Comparison of ENCODE assay signal across 17 cellular contexts in genomic region chr4:128298852-128299251, GRCh38. TPM values are rescaled to one million over a fixed set of nuclear protein-coding genes. Genes with fewer than 3 reads are reported as not detected.
DNase-seq lines count a peak whose midpoint lies in the region; ATAC-seq, FAIRE-seq and TF ChIP-seq lines count a peak whose summit lies in the region.
"Had no signal": no experiment of that assay in that cellular context is flagged by ENCODE, and none has a peak within 500 bp of the region (broad histone marks: within the 10 kb centered on the region; RNA-seq: fewer than 3 reads in every experiment).

No MANE protein-coding gene starts in this region.

- H3K9me3 ChIP-seq in T-helper 17 cell (ENCODE audit: control insufficient read depth, low read length, poor library complexity, severe bottlenecking) (no peaks in the 10 kb centered on the region), pancreas (no peaks in the 10 kb centered on the region)
- H3K9me3 ChIP-seq: adrenal gland, tibial artery had no signal

- H3K27ac ChIP-seq in pancreas = no peak overlapping the region
- H3K27ac ChIP-seq: 22Rv1, adrenal gland, tibial artery had no signal

- H3K27ac Mint-ChIP-seq in T-helper 17 cell = no peak overlapping the region
- H3K27ac Mint-ChIP-seq in activated naive CD4-positive, alpha-beta T cell treated with anti-CD3 and anti-CD28 coated beads, Interleukin-2, amount 10 ng/mL, durations not matched to agents 7 days and 5 days = no peak overlapping the region
- no peak overlapping the region for H3K27ac Mint-ChIP-seq in activated CD4-positive, alpha-beta T cell treated with anti-CD3 and anti-CD28 coated beads, Interleukin-2, amount 10 ng/mL, durations not matched to agents 24 days and 14 days
- H3K27ac Mint-ChIP-seq: activated T-cell treated with anti-CD3 and anti-CD28 coated beads, Interleukin-2, amount 50 U/mL, for 24 hours; CD8-positive, alpha-beta memory T cell; WTC11 had no signal

- H3K4me3 Mint-ChIP-seq in T-helper 17 cell = no peak overlapping the region
- no peak overlapping the region for H3K4me3 Mint-ChIP-seq in activated naive CD4-positive, alpha-beta T cell treated with anti-CD3 and anti-CD28 coated beads, Interleukin-2, amount 10 ng/mL, durations not matched to agents 7 days and 5 days
- no peak overlapping the region for H3K4me3 Mint-ChIP-seq in activated CD4-positive, alpha-beta T cell treated with anti-CD3 and anti-CD28 coated beads, Interleukin-2, amount 10 ng/mL, durations not matched to agents 24 days and 14 days
- H3K4me3 Mint-ChIP-seq: activated T-cell treated with anti-CD3 and anti-CD28 coated beads, Interleukin-2, amount 50 U/mL, for 24 hours; CD8-positive, alpha-beta memory T cell; WTC11 had no signal

- intact Hi-C loops in pancreas (cut with DNase I) = no loop called here
- intact Hi-C loops in activated CD4-positive, alpha-beta T cell treated with anti-CD3 and anti-CD28 coated beads, Interleukin-2, amount 10 ng/mL, durations not matched to agents 24 days and 14 days (cut with micrococcal nuclease) = no loop called here

- no peak for TF ChIP-seq CTCF in pancreas (IDR thresholded peaks at IDR 0.05)

- no peak overlapping the region for H3K4me3 ChIP-seq in pancreas
- H3K4me3 ChIP-seq: adrenal gland, lung, tibial artery had no signal

- H3K36me3 ChIP-seq in pancreas = no peaks in the 10 kb centered on the region
- H3K36me3 ChIP-seq: adrenal gland had no signal

- no peaks in the 10 kb centered on the region for H3K27me3 ChIP-seq in pancreas
- H3K27me3 ChIP-seq: adrenal gland, tibial artery had no signal

- H3K9me3 Mint-ChIP-seq in activated naive CD4-positive, alpha-beta T cell treated with anti-CD3 and anti-CD28 coated beads, Interleukin-2, amount 10 ng/mL, durations not matched to agents 7 days and 5 days = no peaks in the 10 kb centered on the region
- no peaks in the 10 kb centered on the region for H3K9me3 Mint-ChIP-seq in activated CD4-positive, alpha-beta T cell treated with anti-CD3 and anti-CD28 coated beads, Interleukin-2, amount 10 ng/mL, durations not matched to agents 24 days and 14 days
- H3K9me3 Mint-ChIP-seq: activated T-cell treated with anti-CD3 and anti-CD28 coated beads, Interleukin-2, amount 50 U/mL, for 24 hours; CD8-positive, alpha-beta memory T cell; WTC11 had no signal

- CTCF ChIA-PET in activated naive CD4-positive, alpha-beta T cell treated with anti-CD3 and anti-CD28 coated beads, Interleukin-2, amount 10 ng/mL, durations not matched to agents 7 days and 5 days (lab: Charles Lee) = interaction anchor here (1.4 kb wide), 1 partner anchor 13 kb away, joined by 4 read pairs; no protein-coding TSS in a partner anchor

- peaks cover 6% of the 10 kb centered on the region for H3K36me3 Mint-ChIP-seq in T-helper 17 cell (ENCODE audit: low read depth)
- no peaks in the 10 kb centered on the region for H3K36me3 Mint-ChIP-seq in activated naive CD4-positive, alpha-beta T cell treated with anti-CD3 and anti-CD28 coated beads, Interleukin-2, amount 10 ng/mL, durations not matched to agents 7 days and 5 days
- peaks cover 2% of the 10 kb centered on the region for H3K36me3 Mint-ChIP-seq in activated CD4-positive, alpha-beta T cell treated with anti-CD3 and anti-CD28 coated beads, Interleukin-2, amount 10 ng/mL, durations not matched to agents 24 days and 14 days (ENCODE audit: low read depth)

- H3K27me3 Mint-ChIP-seq in T-helper 17 cell = no peaks in the 10 kb centered on the region
- H3K27me3 Mint-ChIP-seq in activated naive CD4-positive, alpha-beta T cell treated with anti-CD3 and anti-CD28 coated beads, Interleukin-2, amount 10 ng/mL, durations not matched to agents 7 days and 5 days = no peaks in the 10 kb centered on the region
- no peaks in the 10 kb centered on the region for H3K27me3 Mint-ChIP-seq in activated CD4-positive, alpha-beta T cell treated with anti-CD3 and anti-CD28 coated beads, Interleukin-2, amount 10 ng/mL, durations not matched to agents 24 days and 14 days
- H3K27me3 Mint-ChIP-seq: activated T-cell treated with anti-CD3 and anti-CD28 coated beads, Interleukin-2, amount 50 U/mL, for 24 hours; CD8-positive, alpha-beta memory T cell had no signal

- ATAC-seq in HG02981 (IDR thresholded peaks at IDR 0.05; ENCODE audit: unreplicated experiment) (peak; percentile 82), T-helper 17 cell (peak; percentile 56), pancreas (peak; percentile 50 to 88 (median 67)), HG03571 (IDR thresholded peaks at IDR 0.05; ENCODE audit: unreplicated experiment) (no peak)
- ATAC-seq: WTC11 had no signal

- FAIRE-seq in pancreas (lab: Jason Lieb, UNC) = no peak
- FAIRE-seq: H54 had no signal

- peaks cover 2% of the 10 kb centered on the region for H3K4me1 Mint-ChIP-seq in T-helper 17 cell
- H3K4me1 Mint-ChIP-seq in activated naive CD4-positive, alpha-beta T cell treated with anti-CD3 and anti-CD28 coated beads, Interleukin-2, amount 10 ng/mL, durations not matched to agents 7 days and 5 days = peaks cover 2% of the 10 kb centered on the region
- H3K4me1 Mint-ChIP-seq in activated CD4-positive, alpha-beta T cell treated with anti-CD3 and anti-CD28 coated beads, Interleukin-2, amount 10 ng/mL, durations not matched to agents 24 days and 14 days = no peaks in the 10 kb centered on the region
- H3K4me1 Mint-ChIP-seq: CD8-positive, alpha-beta memory T cell; WTC11 had no signal

- 72 to 73% methylated on average over 2 of the region's 2 CpGs for WGBS in pancreas, 2 donors

- H3K4me1 ChIP-seq in pancreas = peaks cover 0 to 4% (median 4%) of the 10 kb centered on the region in 3 donors
- H3K4me1 ChIP-seq: adrenal gland, tibial artery had no signal

- DNase-seq in DMS 273 (lab: John Stamatoyannopoulos, UW; ENCODE audit: unreplicated experiment) (peak; percentile 10), DMS 273 treated with DMSO at 0.1 percent for 48 hours (lab: John Stamatoyannopoulos, UW) (no peak), T-helper 17 cell (no peak), pancreas (no peak)
- no peak for DNase-seq in activated naive CD4-positive, alpha-beta T cell treated with anti-CD3 and anti-CD28 coated beads, Interleukin-2, amount 10 ng/mL, durations not matched to agents 7 days and 5 days
- DNase-seq in activated CD4-positive, alpha-beta T cell treated with anti-CD3 and anti-CD28 coated beads, Interleukin-2, amount 10 ng/mL, durations not matched to agents 24 days and 14 days = no peak
- DNase-seq: activated T-cell treated with anti-CD3 and anti-CD28 coated beads, Interleukin-2, amount 50 U/mL, for 24 hours; adrenal gland; occipital lobe; tibial artery had no signal

RNA-seq across cellular contexts. Expression of gene PGRMC2, which starts 11.2 kb away (rescaled TPM):
- 10 to 100 TPM; 32.4 to 39.3 TPM for total RNA-seq in T-helper 17 cell
- total RNA-seq in pancreas = 10 to 100 TPM; 20.6 to 48.4 (median 29.9) TPM
- polyA plus RNA-seq in pancreas = 10 to 100 TPM; 14.5 to 35.8 TPM
- 44.7 and 48.4 TPM in 2 replicates for total RNA-seq in activated CD4-positive, alpha-beta T cell treated with anti-CD3 and anti-CD28 coated beads, Interleukin-2, amount 10 ng/mL, durations not matched to agents 24 days and 14 days
